Comparison of ENCODE assay signal across 3 cellular contexts in genomic region chr10:18668026-18668425, GRCh38.
TF ChIP-seq lines count a peak whose summit lies in the region.

No MANE protein-coding gene starts in this region.

TF ChIP-seq in liver, 16 proteins besides CTCF, POLR2A, EP300 and RAD21:
- TF ChIP-seq YY1 (IDR thresholded peaks at IDR 0.05) (peak; percentile 44), JUND (IDR thresholded peaks at IDR 0.05) (no peak), GABPA (IDR thresholded peaks at IDR 0.05 in 1 of 2, conservative IDR thresholded peaks at IDR 0.05 in 1 of 2) (peak in 1 of 2 donors; percentile 23), RXRA (IDR thresholded peaks at IDR 0.05) (peak; percentile 7 to 34), NR2F2 (IDR thresholded peaks at IDR 0.05) (no peak), HNF4G (IDR thresholded peaks at IDR 0.05) (no peak), HNF4A (conservative IDR thresholded peaks at IDR 0.05) (peak in 1 of 2 donors; percentile 30), MAX (IDR thresholded peaks at IDR 0.05) (peak; percentile 41), TAF1 (conservative IDR thresholded peaks at IDR 0.05) (no peak)

TF ChIP-seq in HepG2, 621 proteins besides CTCF, POLR2A, EP300 and RAD21 (continues in another document):
- no peak for TF ChIP-seq ZFP36L2 (CRISPR knock-in tag; IDR thresholded peaks at IDR 0.05)
- no peak for TF ChIP-seq ZNF253 (CRISPR knock-in tag; IDR thresholded peaks at IDR 0.05; ENCODE audit: borderline replicate concordance)
- no peak for TF ChIP-seq SMARCE1 (IDR thresholded peaks at IDR 0.05; ENCODE audit: borderline replicate concordance)
- TF ChIP-seq TRIM24 (CRISPR knock-in tag; IDR thresholded peaks at IDR 0.05): no peak
- no peak for TF ChIP-seq TERF1 (CRISPR knock-in tag; IDR thresholded peaks at IDR 0.05)
- TF ChIP-seq ZNF770 (CRISPR knock-in tag; IDR thresholded peaks at IDR 0.05): no peak
- TF ChIP-seq CENPT (CRISPR knock-in tag; IDR thresholded peaks at IDR 0.05; ENCODE audit: low read depth): no peak
- no peak for TF ChIP-seq ZFAT (CRISPR knock-in tag; conservative IDR thresholded peaks at IDR 0.05)
- TF ChIP-seq REST (IDR thresholded peaks at IDR 0.05; ENCODE audit: borderline replicate concordance in 1 of 2, low read depth in 1 of 2, low read length in 2 of 2): no peak
- no peak for TF ChIP-seq KLF13 (CRISPR knock-in tag; IDR thresholded peaks at IDR 0.05)
- no peak for TF ChIP-seq TEF (CRISPR knock-in tag; IDR thresholded peaks at IDR 0.05)
- TF ChIP-seq ZNF704 (CRISPR knock-in tag; IDR thresholded peaks at IDR 0.05; ENCODE audit: borderline replicate concordance): no peak
- no peak for TF ChIP-seq MLX (CRISPR knock-in tag; IDR thresholded peaks at IDR 0.05)

TF ChIP-seq in H1, 55 proteins besides CTCF, POLR2A, EP300 and RAD21:
- TF ChIP-seq EZH2 (IDR thresholded peaks at IDR 0.05; ENCODE audit: low read depth, low read length, severe bottlenecking): no peak
- TF ChIP-seq HDAC6 (IDR thresholded peaks at IDR 0.05; ENCODE audit: low read depth, low read length): no peak
